Comparison of ENCODE assay signal across 8 cellular contexts in the genomic region with DNA sequence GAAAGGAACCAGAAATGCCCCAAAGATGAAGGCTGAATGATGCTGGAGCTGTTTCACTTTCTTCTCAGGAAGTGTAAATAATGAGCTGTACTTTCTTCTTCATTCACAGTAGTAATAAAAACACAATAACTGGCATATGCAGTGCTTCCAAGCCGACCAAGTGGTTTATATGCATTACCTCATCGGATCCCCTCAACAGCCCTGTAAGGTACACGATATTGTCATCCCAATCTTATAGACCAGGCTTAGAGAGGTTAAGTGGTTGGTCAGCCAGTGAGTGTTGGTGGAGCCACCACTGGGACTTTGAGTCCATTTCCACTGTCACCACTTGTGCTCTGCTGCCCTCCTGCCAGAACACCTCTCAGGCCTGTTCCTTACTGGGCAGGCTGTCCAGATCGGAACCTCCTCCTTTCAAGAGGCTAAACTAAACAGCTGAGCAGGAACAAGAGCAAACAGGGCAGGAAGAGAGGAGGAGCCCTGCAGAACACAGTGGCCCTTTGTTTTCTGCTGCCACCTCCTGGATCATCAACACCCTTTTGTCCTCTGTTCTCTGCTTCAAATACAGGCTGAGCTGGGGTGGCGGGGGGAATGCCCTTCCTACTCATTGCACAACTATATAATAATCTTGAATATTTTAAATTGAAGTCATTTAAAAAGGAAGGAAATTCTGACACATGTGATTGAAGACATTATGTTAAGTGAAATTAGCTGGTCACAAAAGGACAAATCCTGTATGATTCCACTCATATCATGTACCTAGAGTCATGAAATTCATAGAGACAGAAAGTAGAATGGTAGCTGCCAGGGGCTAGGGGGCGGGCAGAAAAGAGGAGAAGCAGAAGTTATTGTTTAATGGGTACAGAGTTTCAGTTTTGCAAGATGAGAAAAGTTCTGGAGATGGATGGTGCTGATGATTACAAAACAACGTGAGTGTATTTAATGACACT.
DNase-seq lines count a peak whose midpoint lies in the region; ATAC-seq and TF ChIP-seq lines count a peak whose summit lies in the region.

No MANE protein-coding gene starts in this region.

- H3K27me3 Mint-ChIP-seq in activated CD4-positive, alpha-beta T cell treated with anti-CD3 and anti-CD28 coated beads, Interleukin-2, amount 10 ng/mL, durations not matched to agents 7 days and 5 days = no peaks in the 10 kb centered on the region
- H3K27me3 Mint-ChIP-seq in nephron progenitor cell (ENCODE audit: low read depth, poor library complexity) = peaks cover 21% of the 10 kb centered on the region

- H3K9me3 Mint-ChIP-seq in activated CD4-positive, alpha-beta T cell treated with anti-CD3 and anti-CD28 coated beads, Interleukin-2, amount 10 ng/mL, durations not matched to agents 7 days and 5 days = no peaks in the 10 kb centered on the region
- peaks cover 47% of the 10 kb centered on the region for H3K9me3 Mint-ChIP-seq in nephron progenitor cell

- intact Hi-C loops in Right ventricle myocardium inferior (cut with DNase I) = loop anchor here (5.0 kb wide), 1 partner anchor 656 kb away; no protein-coding TSS in a partner anchor
- intact Hi-C loops in cardiac septum (cut with DNase I) = loop anchor here (10.0 kb wide), 1 partner anchor 654 kb away; no protein-coding TSS in a partner anchor
- intact Hi-C loops in esophagus muscularis mucosa (cut with DNase I) = no loop called here

- no peaks in the 10 kb centered on the region for H3K36me3 Mint-ChIP-seq in activated CD4-positive, alpha-beta T cell treated with anti-CD3 and anti-CD28 coated beads, Interleukin-2, amount 10 ng/mL, durations not matched to agents 7 days and 5 days (ENCODE audit: low read depth)
- H3K36me3 Mint-ChIP-seq in nephron progenitor cell (ENCODE audit: low read depth) = no peaks in the 10 kb centered on the region

- TF ChIP-seq CTCF in esophagus muscularis mucosa (IDR thresholded peaks at IDR 0.05) = peak; percentile 21 to 38 (median 30)
- TF ChIP-seq CTCF in nephron progenitor cell (IDR thresholded peaks at IDR 0.05) = peak; percentile 9

- CTCF ChIA-PET in activated CD4-positive, alpha-beta T cell treated with anti-CD3 and anti-CD28 coated beads, Interleukin-2, amount 10 ng/mL, durations not matched to agents 7 days and 5 days (lab: Charles Lee) = interaction anchor here (0.7 to 1.5 kb wide), 6 partner anchors 16 to 1228 kb away, joined by 3 to 5 read pairs (median 3); no protein-coding TSS in a partner anchor

- H3K4me1 ChIP-seq in esophagus muscularis mucosa = peaks cover 0 to 22% (median 21%) of the 10 kb centered on the region in 4 donors

- H3K9me3 ChIP-seq in esophagus muscularis mucosa = no peaks in the 10 kb centered on the region

- no peak for TF ChIP-seq POLR2A in esophagus muscularis mucosa (IDR thresholded peaks at IDR 0.05; ENCODE audit: low read depth)

- no peak overlapping the region for H3K4me3 ChIP-seq in esophagus muscularis mucosa

- TF ChIP-seq EP300 in esophagus muscularis mucosa (IDR thresholded peaks at IDR 0.05) = no peak

- H3K27ac ChIP-seq in esophagus muscularis mucosa (replicated peaks in 1 of 4) = peak overlapping the region in 1 of 4 donors; percentile 26

- no peak overlapping the region for H3K4me3 Mint-ChIP-seq in activated CD4-positive, alpha-beta T cell treated with anti-CD3 and anti-CD28 coated beads, Interleukin-2, amount 10 ng/mL, durations not matched to agents 7 days and 5 days
- no peak overlapping the region for H3K4me3 Mint-ChIP-seq in nephron progenitor cell

- H3K27me3 ChIP-seq in esophagus muscularis mucosa = peaks cover 0 to 4% (median 0%) of the 10 kb centered on the region in 4 donors

- 49% methylated on average over 7 of the region's 7 CpGs for WGBS in esophagus muscularis mucosa

- POLR2A ChIA-PET in activated CD4-positive, alpha-beta T cell treated with anti-CD3 and anti-CD28 coated beads, Interleukin-2, amount 10 ng/mL, durations not matched to agents 7 days and 5 days (lab: Charles Lee) = no interaction called here

- no peak for DNase-seq in Right ventricle myocardium inferior (ENCODE audit: missing footprints)
- no peak for DNase-seq in cardiac septum (ENCODE audit: low spot score)
- DNase-seq in NCI-H345 (lab: John Stamatoyannopoulos, UW) = peak; percentile 56
- peak; percentile 45 for DNase-seq in activated CD4-positive, alpha-beta T cell treated with anti-CD3 and anti-CD28 coated beads, Interleukin-2, amount 10 ng/mL, durations not matched to agents 7 days and 5 days
- DNase-seq in esophagus muscularis mucosa (ENCODE audit: extremely low spot score) = no peak
- peak; percentile 10 for DNase-seq in nephron progenitor cell

- no peaks in the 10 kb centered on the region for H3K36me3 ChIP-seq in esophagus muscularis mucosa

- peak; percentile 96 for ATAC-seq in Right ventricle myocardium inferior
- peak; percentile 62 for ATAC-seq in HG02885 (IDR thresholded peaks at IDR 0.05; ENCODE audit: poor library complexity, unreplicated experiment)
- no peak for ATAC-seq in HG03520 (IDR thresholded peaks at IDR 0.05; ENCODE audit: unreplicated experiment)

- H3K27ac Mint-ChIP-seq in activated CD4-positive, alpha-beta T cell treated with anti-CD3 and anti-CD28 coated beads, Interleukin-2, amount 10 ng/mL, durations not matched to agents 7 days and 5 days = no peak overlapping the region
- no peak overlapping the region for H3K27ac Mint-ChIP-seq in nephron progenitor cell

- H3K4me1 Mint-ChIP-seq in activated CD4-positive, alpha-beta T cell treated with anti-CD3 and anti-CD28 coated beads, Interleukin-2, amount 10 ng/mL, durations not matched to agents 7 days and 5 days = peaks cover 34% of the 10 kb centered on the region
- H3K4me1 Mint-ChIP-seq in nephron progenitor cell = peaks cover 39% of the 10 kb centered on the region

Comparison
In these comparisons a context has a peak if more than half of its experiments do, and no peak if none do; other contexts are left out.
1. DNase-seq: peak in NCI-H345 (single experiment), activated CD4-positive, alpha-beta T cell treated with anti-CD3 and anti-CD28 coated beads, Interleukin-2, amount 10 ng/mL, durations not matched to agents 7 days and 5 days (single experiment) and nephron progenitor cell (single experiment); none in Right ventricle myocardium inferior (single experiment), cardiac septum (single experiment) and esophagus muscularis mucosa (single experiment).